In genomic region chr2:55887906-55888625, GRCh38 we compare ENCODE assay signal across 9 cellular contexts. TPM values are rescaled to one million over a fixed set of nuclear protein-coding genes. Genes with fewer than 3 reads are reported as not detected.
A peak's percentile ranks its signal among the peaks of the same experiment; 100 is the strongest.
DNase-seq lines count a peak whose midpoint lies in the region; ATAC-seq and TF ChIP-seq lines count a peak whose summit lies in the region.
"Had no signal": no experiment of that assay in that cellular context is flagged by ENCODE, and none has a peak within 500 bp of the region (broad histone marks: within the 10 kb centered on the region; RNA-seq: fewer than 3 reads in every experiment).

No MANE protein-coding gene starts in this region.

- TF ChIP-seq CTCF in heart right ventricle (IDR thresholded peaks at IDR 0.05) (no peak), heart left ventricle (IDR thresholded peaks at IDR 0.05) (no peak)

- 82% methylated on average over 7 of the region's 7 CpGs for WGBS in heart right ventricle, 2 donors
- WGBS in heart left ventricle, 4 donors, result 75 to 80% (median 79%) methylated on average over 7 of the region's 7 CpGs
- 30 to 47% methylated on average over 7 of the region's 7 CpGs for WGBS in aorta, 2 donors

- ATAC-seq in heart right ventricle, result no peak
- no peak for ATAC-seq in heart left ventricle
- peak; percentile 46 for ATAC-seq in aorta (ENCODE audit: low FRiP score)
- no peak for ATAC-seq in HG03108 (IDR thresholded peaks at IDR 0.05; ENCODE audit: unreplicated experiment)
- no peak for ATAC-seq in GM21576 (IDR thresholded peaks at IDR 0.05; ENCODE audit: unreplicated experiment)
- no peak for ATAC-seq in HG03457 (IDR thresholded peaks at IDR 0.05; ENCODE audit: unreplicated experiment)
- ATAC-seq: naive thymus-derived CD8-positive, alpha-beta T cell had no signal

- no peak overlapping the region for H3K4me3 ChIP-seq in heart right ventricle
- H3K4me3 ChIP-seq in heart left ventricle, result no peak overlapping the region
- H3K4me3 ChIP-seq in aorta (ENCODE audit: low read length in 2 of 2), result no peak overlapping the region

- H3K9me3 ChIP-seq in heart right ventricle (no peaks in the 10 kb centered on the region), heart left ventricle (no peaks in the 10 kb centered on the region), aorta (ENCODE audit: control insufficient read depth, low read length) (no peaks in the 10 kb centered on the region)

- H3K36me3 ChIP-seq in heart right ventricle (no peaks in the 10 kb centered on the region), heart left ventricle (no peaks in the 10 kb centered on the region), aorta (ENCODE audit: control insufficient read depth in 1 of 2, insufficient read depth in 2 of 2, low read length in 1 of 2) (no peaks in the 10 kb centered on the region)

- H3K27ac ChIP-seq in heart right ventricle (peak overlapping the region in 6 of 10 donors; percentile 1 to 82 (median 24)), heart left ventricle (peak overlapping the region in 6 of 12 donors; percentile 11 to 82 (median 47)), aorta (ENCODE audit: low read depth in 1 of 2, low read length in 2 of 2) (peak overlapping the region; percentile 43 to 93)

- no peak for DNase-seq in heart right ventricle
- no peak for DNase-seq in heart left ventricle
- DNase-seq in amniotic epithelial cell (ENCODE audit: low read depth), result peak; percentile 89
- peak; percentile 97 for DNase-seq in foreskin melanocyte
- DNase-seq in aorta, result no peak
- DNase-seq: naive thymus-derived CD8-positive, alpha-beta T cell had no signal

- intact Hi-C loops in heart right ventricle (cut with DNase I), result loop anchor here in 1 of 10 donors (5.0 kb wide), 1 partner anchor 81 kb away; no protein-coding TSS in a partner anchor
- intact Hi-C loops in heart left ventricle (cut with DNase I), result loop anchor here in 1 of 10 donors (10.0 kb wide), 1 partner anchor 83 kb away; no protein-coding TSS in a partner anchor
- intact Hi-C loops in aorta (cut with DNase I), result loop anchor here (2.0 to 10.0 kb wide), 5 partner anchors 25 to 107 kb away; partner anchors contain the start of gene EFEMP1 (in 2 of the 2)

- TF ChIP-seq POLR2A in heart left ventricle (IDR thresholded peaks at IDR 0.05), result no peak

- H3K4me1 ChIP-seq in heart right ventricle (peaks cover 0 to 72% (median 28%) of the 10 kb centered on the region in 9 donors), heart left ventricle (peaks cover 0 to 50% (median 15%) of the 10 kb centered on the region in 12 donors), aorta (ENCODE audit: control insufficient read depth in 1 of 2, insufficient read depth in 2 of 2, low read length in 2 of 2) (peaks cover 3 to 10% of the 10 kb centered on the region in 2 donors)

- H3K27me3 ChIP-seq in heart right ventricle, result no peaks in the 10 kb centered on the region
- H3K27me3 ChIP-seq in heart left ventricle, result no peaks in the 10 kb centered on the region
- H3K27me3 ChIP-seq in aorta (ENCODE audit: control insufficient read depth in 1 of 2, insufficient read depth in 2 of 2, low read length in 1 of 2), result no peaks in the 10 kb centered on the region

RNA-seq across cellular contexts. Expression of gene EFEMP1, which starts 35.5 kb away (rescaled TPM):
- 100 to 1,000 TPM in 1 of 10 donors, 10 to 100 TPM in 9; 18.6 to 157 (median 32.5) TPM for total RNA-seq in heart right ventricle
- 10 to 100 TPM; 15.7 to 46.9 TPM for polyA plus RNA-seq in heart right ventricle
- total RNA-seq in heart left ventricle, result 100 to 1,000 TPM in 2 of 9 donors, 10 to 100 TPM in 7; 25.0 to 201 (median 34.4) TPM
- 10 to 100 TPM; 11.3 to 36.5 TPM for polyA plus RNA-seq in heart left ventricle
- total RNA-seq in aorta, result 100 to 1,000 TPM; 793 to 989 TPM
- 1,000 to 10,000 TPM in 1 of 2 donors, 100 to 1,000 TPM in 1; 551 to 3,298 TPM for polyA plus RNA-seq in aorta
- total RNA-seq: naive thymus-derived CD8-positive, alpha-beta T cell had no signal
- polyA plus RNA-seq: naive thymus-derived CD8-positive, alpha-beta T cell had no signal

Comparison
In these comparisons a context has a peak if more than half of its experiments do, and no peak if none do; other contexts are left out.
1. DNase-seq: peak in amniotic epithelial cell (single experiment) and foreskin melanocyte (single experiment); none in heart right ventricle (0 of 2), heart left ventricle (0 of 5) and aorta (0 of 2).